26 cellular contexts compared by ENCODE assay signal in the genomic region with DNA sequence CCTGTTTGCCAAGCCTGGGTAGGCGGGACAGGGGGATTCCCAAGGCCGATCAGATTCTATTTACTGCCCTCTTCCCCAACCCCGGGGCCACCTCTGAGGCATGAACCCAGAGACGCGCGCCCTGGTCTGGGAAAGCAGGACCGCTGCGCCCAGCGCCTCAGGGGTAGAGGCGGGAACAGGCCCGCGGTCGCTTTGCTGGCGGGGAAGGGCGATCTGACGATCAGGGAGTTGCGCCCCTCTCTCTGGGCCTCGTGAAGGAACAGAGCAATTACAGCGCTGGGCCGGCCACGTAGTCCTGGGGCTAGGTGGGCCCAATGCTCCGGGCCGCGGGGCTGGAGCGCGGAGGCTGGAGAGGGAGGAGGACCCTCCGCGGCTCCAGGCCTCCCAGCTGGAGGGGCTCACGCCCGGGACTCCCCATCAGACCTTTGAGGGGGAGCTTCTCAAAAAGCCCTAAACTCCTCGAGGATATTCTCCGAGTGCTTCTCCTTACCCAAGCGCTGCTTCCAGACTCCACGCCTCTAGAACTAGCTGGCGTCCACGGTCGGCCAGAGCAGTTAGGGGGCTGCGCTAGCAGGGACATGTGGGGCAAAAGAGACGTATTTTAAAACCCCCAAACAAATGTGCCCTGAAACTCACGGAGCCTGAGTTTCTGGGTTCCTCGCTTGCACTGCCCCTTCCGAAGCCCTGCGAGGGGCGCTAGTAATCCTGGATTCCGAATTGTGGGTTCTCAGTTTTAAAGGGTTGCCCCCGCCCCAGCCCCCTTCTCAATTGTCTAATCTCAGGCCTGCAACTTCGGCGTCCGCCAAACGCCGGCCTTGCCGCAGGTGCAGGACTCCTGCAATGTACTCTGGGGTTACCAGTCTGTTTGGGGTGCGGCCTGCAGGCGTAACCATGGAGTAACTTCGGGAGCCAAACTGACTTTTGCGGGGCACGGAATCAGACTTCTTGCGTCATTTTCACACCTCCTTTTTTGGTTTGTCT. TPM values are rescaled to one million over a fixed set of nuclear protein-coding genes. Genes with fewer than 3 reads are reported as not detected.
DNase-seq lines count a peak whose midpoint lies in the region; ATAC-seq and TF ChIP-seq lines count a peak whose summit lies in the region.
"Had no signal": no experiment of that assay in that cellular context is flagged by ENCODE, and none has a peak within 500 bp of the region (broad histone marks: within the 10 kb centered on the region; RNA-seq: fewer than 3 reads in every experiment).

No MANE protein-coding gene starts in this region.

- no peaks in the 10 kb centered on the region for H3K9me2 ChIP-seq in GM23338 (ENCODE audit: insufficient read depth)

- no peak for TF ChIP-seq POLR2A in suprapubic skin (IDR thresholded peaks at IDR 0.05)

- POLR2A ChIA-PET in WTC11 (lab: Charles Lee): no interaction called here

- H3K27ac Mint-ChIP-seq in GM23338 (no peak overlapping the region), WTC11 (no peak overlapping the region)
- H3K27ac Mint-ChIP-seq: activated CD8-positive, alpha-beta T cell treated with anti-CD3 and anti-CD28 coated beads, Interleukin-2, amount 10 ng/mL, durations not matched to agents 7 days and 5 days had no signal

- peak overlapping the region; percentile 55 for H3K4me3 ChIP-seq in GM23338
- peak overlapping the region; percentile 46 for H3K4me3 ChIP-seq in iPS-15b (ENCODE audit: low read depth, low read length)
- no peak overlapping the region for H3K4me3 ChIP-seq in osteoblast (ENCODE audit: insufficient read depth, low read length)
- H3K4me3 ChIP-seq in suprapubic skin: no peak overlapping the region
- H3K4me3 ChIP-seq: BLaER1, GM23248, lung, sigmoid colon, uterus had no signal

- H3K36me3 Mint-ChIP-seq in GM23338 (ENCODE audit: low read depth) (no peaks in the 10 kb centered on the region), WTC11 (no peaks in the 10 kb centered on the region)

- WGBS in suprapubic skin: 62% methylated on average over 54 of the region's 58 CpGs

- H3K9me3 ChIP-seq in iPS-15b (ENCODE audit: control insufficient read depth, insufficient read depth, low read length): no peaks in the 10 kb centered on the region
- no peaks in the 10 kb centered on the region for H3K9me3 ChIP-seq in osteoblast (ENCODE audit: low read depth, low read length)
- no peaks in the 10 kb centered on the region for H3K9me3 ChIP-seq in suprapubic skin
- H3K9me3 ChIP-seq: sigmoid colon, uterus had no signal

- TF ChIP-seq CTCF in GM23338 (conservative IDR thresholded peaks at IDR 0.05; ENCODE audit: low read depth in 2 of 2): peak; percentile 43 to 49
- no peak for TF ChIP-seq CTCF in WTC11 (IDR thresholded peaks at IDR 0.05)
- no peak for TF ChIP-seq CTCF in osteoblast (IDR thresholded peaks at IDR 0.05; ENCODE audit: extremely low read depth, low read depth, low read length)
- no peak for TF ChIP-seq CTCF in suprapubic skin (IDR thresholded peaks at IDR 0.05)

- ATAC-seq in GM23338 (peak; percentile 52), WTC11 (peak; percentile 51), GM18907 (IDR thresholded peaks at IDR 0.05; ENCODE audit: unreplicated experiment) (no peak)
- ATAC-seq: activated CD8-positive, alpha-beta T cell treated with anti-CD3 and anti-CD28 coated beads, Interleukin-2, amount 10 ng/mL, durations not matched to agents 7 days and 5 days had no signal

- H4K20me1 ChIP-seq in GM23338 (replicated peaks; ENCODE audit: insufficient read depth) (peaks cover 7% of the 10 kb centered on the region), osteoblast (ENCODE audit: insufficient read depth, low read length) (no peaks in the 10 kb centered on the region)

- no peak overlapping the region for H3K9ac ChIP-seq in iPS-15b (ENCODE audit: low read depth, low read length)
- H3K9ac ChIP-seq: BLaER1, GM23248 had no signal

- H3K36me3 ChIP-seq in GM23338 (ENCODE audit: insufficient read depth) (no peaks in the 10 kb centered on the region), iPS-15b (ENCODE audit: control insufficient read depth, insufficient read depth, low read length) (no peaks in the 10 kb centered on the region), osteoblast (ENCODE audit: insufficient read depth, low read length) (no peaks in the 10 kb centered on the region), suprapubic skin (no peaks in the 10 kb centered on the region)
- H3K36me3 ChIP-seq: BLaER1, sigmoid colon, uterus had no signal

- H3K9me3 Mint-ChIP-seq in GM23338 (no peaks in the 10 kb centered on the region), WTC11 (no peaks in the 10 kb centered on the region)

- peak; percentile 78 for DNase-seq in GM23338 (ENCODE audit: low spot score)
- peak; percentile 74 for DNase-seq in WTC11 (ENCODE audit: low spot score)
- DNase-seq in osteoblast (ENCODE audit: insufficient read length, low spot score, missing footprints): no peak
- no peak for DNase-seq in COLO829 (ENCODE audit: low spot score)
- no peak for DNase-seq in NCI-H187 (lab: John Stamatoyannopoulos, UW)
- DNase-seq in suprapubic skin (ENCODE audit: low spot score in 2 of 2): no peak
- DNase-seq: activated CD8-positive, alpha-beta T cell treated with anti-CD3 and anti-CD28 coated beads, Interleukin-2, amount 10 ng/mL, durations not matched to agents 7 days and 5 days; activated gamma-delta T cell treated with Interleukin-2 at 50 U/mL for 16 hours; Calu3; GM23248; head of caudate nucleus; NCI-H1048; NCI-H2029; NCI-H2227 treated with DMSO at 0.1 percent for 48 hours; nucleus accumbens; sigmoid colon; uterus had no signal

- H3K27me3 Mint-ChIP-seq in GM23338 (ENCODE audit: insufficient read depth, low read depth, poor library complexity) (peaks cover 88% of the 10 kb centered on the region), WTC11 (ENCODE audit: low read depth) (peaks cover 93% of the 10 kb centered on the region)

- peaks cover 9% of the 10 kb centered on the region for H3F3A ChIP-seq in GM23338 (replicated peaks; ENCODE audit: low read depth)

- H2AFZ ChIP-seq in GM23338: peak overlapping the region; percentile 98
- peak overlapping the region; percentile 45 for H2AFZ ChIP-seq in osteoblast (ENCODE audit: low read length)

- no peak for TF ChIP-seq EP300 in suprapubic skin (IDR thresholded peaks at IDR 0.05)

- H3K4me1 ChIP-seq in GM23338 (ENCODE audit: insufficient read depth) (peaks cover 46% of the 10 kb centered on the region), iPS-15b (ENCODE audit: control insufficient read depth, insufficient read depth, low read length) (peaks cover 19% of the 10 kb centered on the region), osteoblast (ENCODE audit: insufficient read depth, low read length) (peaks cover 8% of the 10 kb centered on the region), suprapubic skin (peaks cover 25% of the 10 kb centered on the region)
- H3K4me1 ChIP-seq: uterus had no signal

- H3K4me2 ChIP-seq in GM23338: peak overlapping the region; percentile 82
- H3K4me2 ChIP-seq in osteoblast (ENCODE audit: insufficient read depth, low read length): no peak overlapping the region
- H3K4me2 ChIP-seq: BLaER1 had no signal

- H3K4me3 Mint-ChIP-seq in GM23338 (peak overlapping the region; percentile 60), WTC11 (peak overlapping the region; percentile 57)
- H3K4me3 Mint-ChIP-seq: activated CD8-positive, alpha-beta T cell treated with anti-CD3 and anti-CD28 coated beads, Interleukin-2, amount 10 ng/mL, durations not matched to agents 7 days and 5 days had no signal

- no peaks in the 10 kb centered on the region for H3K79me2 ChIP-seq in GM23338 (replicated peaks; ENCODE audit: insufficient read depth)
- H3K79me2 ChIP-seq in osteoblast (ENCODE audit: insufficient read depth, low read length): no peaks in the 10 kb centered on the region

- H3K27me3 ChIP-seq in GM23338 (ENCODE audit: insufficient read depth) (peaks cover 99% of the 10 kb centered on the region), iPS-15b (ENCODE audit: control insufficient read depth, insufficient read depth, low read length) (peaks cover 99% of the 10 kb centered on the region), osteoblast (ENCODE audit: insufficient read depth, low read length) (no peaks in the 10 kb centered on the region), suprapubic skin (peaks cover 66% of the 10 kb centered on the region)

- H3K27ac ChIP-seq in GM23338 (ENCODE audit: low read depth) (no peak overlapping the region), osteoblast (ENCODE audit: low read depth, low read length) (no peak overlapping the region), suprapubic skin (no peak overlapping the region)
- H3K27ac ChIP-seq: BLaER1, GM23248, RWPE1, sigmoid colon, uterus had no signal

- H3K4me1 Mint-ChIP-seq in GM23338 (peaks cover 27% of the 10 kb centered on the region), WTC11 (peaks cover 35% of the 10 kb centered on the region)

- CTCF ChIA-PET in WTC11 (lab: Charles Lee): interaction anchor here (1.0 to 5.0 kb wide), 8 partner anchors 11 to 192 kb away, joined by 3 to 25 read pairs (median 4); no protein-coding TSS in a partner anchor

TF ChIP-seq in GM23338, 12 proteins besides CTCF, POLR2A, EP300 and RAD21 (continues in another document):
- peak; percentile 52 for TF ChIP-seq EZH2phosphoT487 (IDR thresholded peaks at IDR 0.05; ENCODE audit: unreplicated experiment)
- peak; percentile 52 for TF ChIP-seq EZH2 (IDR thresholded peaks at IDR 0.05; ENCODE audit: low read depth, unreplicated experiment)

TF ChIP-seq in WTC11, 78 proteins besides CTCF, POLR2A, EP300 and RAD21 (continues in another document):
- TF ChIP-seq, protein P1, sequence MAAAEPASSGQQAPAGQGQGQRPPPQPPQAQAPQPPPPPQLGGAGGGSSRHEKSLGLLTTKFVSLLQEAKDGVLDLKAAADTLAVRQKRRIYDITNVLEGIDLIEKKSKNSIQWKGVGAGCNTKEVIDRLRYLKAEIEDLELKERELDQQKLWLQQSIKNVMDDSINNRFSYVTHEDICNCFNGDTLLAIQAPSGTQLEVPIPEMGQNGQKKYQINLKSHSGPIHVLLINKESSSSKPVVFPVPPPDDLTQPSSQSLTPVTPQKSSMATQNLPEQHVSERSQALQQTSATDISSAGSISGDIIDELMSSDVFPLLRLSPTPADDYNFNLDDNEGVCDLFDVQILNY (CRISPR knock-in tag; IDR thresholded peaks at IDR 0.05): peak; percentile 76; the same call in 1 of the 2 replicates
- TF ChIP-seq, protein P2, sequence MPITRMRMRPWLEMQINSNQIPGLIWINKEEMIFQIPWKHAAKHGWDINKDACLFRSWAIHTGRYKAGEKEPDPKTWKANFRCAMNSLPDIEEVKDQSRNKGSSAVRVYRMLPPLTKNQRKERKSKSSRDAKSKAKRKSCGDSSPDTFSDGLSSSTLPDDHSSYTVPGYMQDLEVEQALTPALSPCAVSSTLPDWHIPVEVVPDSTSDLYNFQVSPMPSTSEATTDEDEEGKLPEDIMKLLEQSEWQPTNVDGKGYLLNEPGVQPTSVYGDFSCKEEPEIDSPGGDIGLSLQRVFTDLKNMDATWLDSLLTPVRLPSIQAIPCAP (CRISPR knock-in tag; IDR thresholded peaks at IDR 0.05): no peak
- TF ChIP-seq ATF1 (CRISPR knock-in tag; IDR thresholded peaks at IDR 0.05) (no peak), FOXJ3 (CRISPR knock-in tag; IDR thresholded peaks at IDR 0.05; ENCODE audit: borderline replicate concordance) (no peak)

RNA-seq across cellular contexts. Expression of a gene that starts 57.6 kb away (rescaled TPM):
- not detected in 2 replicates for total RNA-seq in GM23338 (2014; rRNA removed; shearing (Covaris generic))
- polyA plus RNA-seq in GM23338 (2016; fragmentation: Nextera tagmentation; extraction: Ambion mirVana): not detected in 2 replicates
- total RNA-seq in WTC11 (2021) (not detected in 3 replicates), osteoblast (not detected in 2 replicates), suprapubic skin (not detected)
- total RNA-seq: A673; activated CD8-positive, alpha-beta T cell treated with anti-CD3 and anti-CD28 coated beads, Interleukin-2, amount 10 ng/mL, durations not matched to agents 7 days and 5 days; Calu3; GM23248; lung; sigmoid colon; subcutaneous adipose tissue; uterus had no signal
- polyA plus RNA-seq: adipose tissue, GM23248, keratinocyte, lung, sigmoid colon had no signal

Comparison
In these comparisons a context has a peak if more than half of its experiments do, and no peak if none do; other contexts are left out.
1. DNase-seq: peak in GM23338 (single experiment) and WTC11 (single experiment); none in osteoblast (single experiment), COLO829 (single experiment), NCI-H187 (0 of 2) and suprapubic skin (0 of 2).
2. H3K4me3 ChIP-seq: peak in GM23338 (single experiment) and iPS-15b (single experiment); none in osteoblast (single experiment) and suprapubic skin (single experiment).
3. CTCF ChIP-seq: peak in GM23338 (2 of 2); none in WTC11 (single experiment), osteoblast (single experiment) and suprapubic skin (0 of 2).